ENCODE assay signal across 22 cellular contexts in the genomic region with DNA sequence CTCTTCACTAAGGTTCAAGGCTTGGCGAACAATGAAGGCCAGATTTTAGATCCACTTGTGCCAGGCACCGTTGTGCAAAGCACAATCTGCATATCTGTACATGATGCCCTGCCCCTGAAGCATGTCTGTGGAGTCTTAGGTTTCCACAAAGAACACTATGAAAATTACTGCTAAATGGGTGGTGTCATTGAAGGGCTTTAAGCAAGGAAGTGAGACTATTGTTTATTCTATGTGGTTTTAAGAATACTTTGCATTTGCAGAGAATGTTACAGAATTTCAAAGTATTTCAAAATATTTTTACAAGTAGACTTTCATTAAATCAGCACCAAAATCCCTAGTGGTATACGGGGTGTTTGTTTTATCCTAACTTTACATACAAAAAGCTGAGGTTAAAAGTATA. TPM values are rescaled to one million over a fixed set of nuclear protein-coding genes. Genes with fewer than 3 reads are reported as not detected.
DNase-seq lines count a peak whose midpoint lies in the region; TF ChIP-seq lines count a peak whose summit lies in the region.
"Had no signal": no experiment of that assay in that cellular context is flagged by ENCODE, and none has a peak within 500 bp of the region (broad histone marks: within the 10 kb centered on the region; RNA-seq: fewer than 3 reads in every experiment).

No MANE protein-coding gene starts in this region.

- no peaks in the 10 kb centered on the region for H3K27me3 Mint-ChIP-seq in H9 (ENCODE audit: low read depth)
- H3K27me3 Mint-ChIP-seq: activated naive CD4-positive, alpha-beta T cell treated with anti-CD3 and anti-CD28 coated beads, Interleukin-2, amount 50 U/mL, for 24 hours; brain had no signal

- no peak overlapping the region for H2BK15ac ChIP-seq in H9 (ENCODE audit: low read depth, low read length)

- H3K4me1 Mint-ChIP-seq in H9, result peaks cover 38 to 44% of the 10 kb centered on the region in 2 experiments

- H3T11ph ChIP-seq in H9 (ENCODE audit: low read length), result no peak overlapping the region

- POLR2A ChIA-PET in AG04449 (lab: Yijun Ruan, JAX), result interaction anchor here (0.9 kb wide), 1 partner anchor 35 kb away, joined by 3 read pairs; no protein-coding TSS in a partner anchor
- POLR2A ChIA-PET in A673 (lab: Charles Lee; ENCODE audit: low non-redundant PET), result no interaction called here

- no peak overlapping the region for H4K8ac ChIP-seq in H9 (replicated peaks; ENCODE audit: insufficient read length, low read depth, low read length)

- no CpG with 5 or more reads among the region's 3 CpGs for whole genome bisulfite sequencing in H9 (ENCODE audit: extremely low coverage, insufficient read length, low lambda C conversion rate)

- peaks cover 37% of the 10 kb centered on the region for H3K36me3 ChIP-seq in A673 (ENCODE audit: insufficient read depth, low read length, poor library complexity, severe bottlenecking)
- H3K36me3 ChIP-seq: ovary had no signal

- no peak overlapping the region for H3K23ac ChIP-seq in H9 (ENCODE audit: insufficient read length, low read depth, low read length)

- H3K4me3 ChIP-seq in AG04449 (ENCODE audit: low read depth, low read length) (no peak overlapping the region), A673 (ENCODE audit: low read depth, low read length, poor library complexity, severe bottlenecking) (no peak overlapping the region)
- H3K4me3 ChIP-seq: esophagus squamous epithelium, ovary, SJCRH30, stomach, upper lobe of left lung had no signal

- no peak overlapping the region for H2BK12ac ChIP-seq in H9 (ENCODE audit: insufficient read length, low read depth, low read length)

- H2BK5ac ChIP-seq in H9 (ENCODE audit: insufficient read length, low read length), result no peak overlapping the region

- no peaks in the 10 kb centered on the region for H3K79me1 ChIP-seq in H9 (ENCODE audit: insufficient read depth, low read depth, low read length, poor library complexity, severe bottlenecking)

- BruUV-seq in A673 (replicated peaks; lab: Mats Ljungman, UMichigan), result no TSS peak

- H4K91ac ChIP-seq in H9 (ENCODE audit: insufficient read length, low read depth, low read length), result no peak overlapping the region

- H3K9me3 ChIP-seq in H9 (ENCODE audit: control insufficient read depth, low read depth, low read length), result no peaks in the 10 kb centered on the region
- peaks cover 10% of the 10 kb centered on the region for H3K9me3 ChIP-seq in A673 (ENCODE audit: low read depth, low read length, poor library complexity, severe bottlenecking)
- H3K9me3 ChIP-seq: esophagus squamous epithelium, ovary, SJCRH30, stomach, upper lobe of left lung had no signal

- no peak overlapping the region for H3K56ac ChIP-seq in H9 (ENCODE audit: insufficient read length, low read depth, low read length)

- H3K4me3 Mint-ChIP-seq in H9, result no peak overlapping the region
- H3K4me3 Mint-ChIP-seq: activated naive CD4-positive, alpha-beta T cell treated with anti-CD3 and anti-CD28 coated beads, Interleukin-2, amount 50 U/mL, for 24 hours; activated T-helper 1 cell treated with anti-CD3 and anti-CD28 coated beads, Interleukin-12 subunit alpha, Interleukin-12 subunit beta, Interleukin-2, Interleukin-4 antibody, amounts not matched to agents 30 ng/mL and 10 ng/mL and 1 ng/mL, durations not matched to agents 14 hours and 24 hours and 36 hours; brain; natural killer cell had no signal

- peak overlapping the region; percentile 83 for H2AK5ac ChIP-seq in H9 (ENCODE audit: insufficient read length, low read length)

- 0 out of 7 replicates have a peak overlapping the region, but pooled peaks of 1 of the 3 experiments have one; percentile 26 for H3K27ac Mint-ChIP-seq in H9
- H3K27ac Mint-ChIP-seq: activated naive CD4-positive, alpha-beta T cell treated with anti-CD3 and anti-CD28 coated beads, Interleukin-2, amount 50 U/mL, for 24 hours; activated T-helper 1 cell treated with anti-CD3 and anti-CD28 coated beads, Interleukin-12 subunit alpha, Interleukin-12 subunit beta, Interleukin-2, Interleukin-4 antibody, amounts not matched to agents 30 ng/mL and 10 ng/mL and 1 ng/mL, durations not matched to agents 14 hours and 24 hours and 36 hours; brain; natural killer cell had no signal

- H3K4me1 ChIP-seq in H9 (ENCODE audit: insufficient read depth, low read length), result peaks cover under 1% of the 10 kb centered on the region; the same call in 1 of the 2 replicates
- H3K4me1 ChIP-seq in A673 (ENCODE audit: insufficient read depth, low read length, poor library complexity, severe bottlenecking), result peaks cover 42% of the 10 kb centered on the region
- H3K4me1 ChIP-seq: esophagus squamous epithelium had no signal

- no peak overlapping the region for H3K4me2 ChIP-seq in H9 (ENCODE audit: insufficient read depth, insufficient read length, low read length)

- H3K27ac ChIP-seq in H9 (ENCODE audit: insufficient read length, low read depth, low read length), result no peak overlapping the region
- no peak overlapping the region for H3K27ac ChIP-seq in A673 (ENCODE audit: low read depth, low read length, poor library complexity, severe bottlenecking)
- H3K27ac ChIP-seq: esophagus squamous epithelium, ovary, SJCRH30, stomach had no signal

- no peaks in the 10 kb centered on the region for H3K27me3 ChIP-seq in H9 (ENCODE audit: insufficient read depth, low read length)
- H3K27me3 ChIP-seq in A673 (replicated peaks; ENCODE audit: insufficient read depth, low read depth, low read length, poor library complexity), result no peaks in the 10 kb centered on the region
- H3K27me3 ChIP-seq: esophagus squamous epithelium, ovary, SJCRH30, stomach, upper lobe of left lung had no signal

- peaks cover 14 to 26% (median 18%) of the 10 kb centered on the region in 3 experiments for H3K36me3 Mint-ChIP-seq in H9 (ENCODE audit: insufficient read depth in 1 of 3, low read depth in 3 of 3)
- H3K36me3 Mint-ChIP-seq: natural killer cell had no signal

- H2BK120ac ChIP-seq in H9 (ENCODE audit: low read depth, low read length, poor library complexity, severe bottlenecking), result no peak overlapping the region

- intact Hi-C loops in A673 (cut with micrococcal nuclease; ENCODE audit: unreplicated experiment), result no loop called here

- no peaks in the 10 kb centered on the region for H4K20me1 ChIP-seq in H9 (ENCODE audit: control insufficient read depth, insufficient read depth, insufficient read length)

- no peak overlapping the region for H2BK20ac ChIP-seq in H9 (ENCODE audit: low read depth, low read length, poor library complexity, severe bottlenecking)

- H4K5ac ChIP-seq in H9 (ENCODE audit: insufficient read length, low read depth, low read length), result no peak overlapping the region

- no peak overlapping the region for H3K4ac ChIP-seq in H9 (ENCODE audit: low read depth, low read length)

- TF ChIP-seq CTCF in AG04449 (IDR thresholded peaks at IDR 0.05; ENCODE audit: insufficient read depth, low read length, missing control alignments) (no peak), H9 (conservative IDR thresholded peaks at IDR 0.05) (no peak), A673 (conservative IDR thresholded peaks at IDR 0.05; ENCODE audit: low read depth, low read length) (no peak)

- no peak overlapping the region for H3K14ac ChIP-seq in H9 (ENCODE audit: insufficient read depth, low read length)

- no peaks in the 10 kb centered on the region for H3K23me2 ChIP-seq in H9 (ENCODE audit: insufficient read length, low read depth, low read length, poor library complexity, severe bottlenecking)

- H3K79me2 ChIP-seq in H9 (ENCODE audit: insufficient read depth, low read length), result no peaks in the 10 kb centered on the region

- CTCF ChIA-PET in AG04449 (lab: Yijun Ruan, JAX), result interaction anchor here (1.2 kb wide), 1 partner anchor 144 kb away, joined by 4 read pairs; no protein-coding TSS in a partner anchor
- CTCF ChIA-PET in A673 (lab: Charles Lee), result no interaction called here

- peak; percentile 50 for DNase-seq in AG04449 (ENCODE audit: low read depth, low spot score)
- no peak for DNase-seq in H9
- peak; percentile 31 for DNase-seq in astrocyte of the hippocampus (ENCODE audit: low read depth, low spot score)
- peak; percentile 86 for DNase-seq in iris pigment epithelial cell (ENCODE audit: low read depth)
- DNase-seq in A673 (ENCODE audit: low spot score), result no peak
- no peak for DNase-seq in amniotic stem cell (lab: John Stamatoyannopoulos, UW)
- no peak for DNase-seq in NCI-H1105 (lab: John Stamatoyannopoulos, UW)
- no peak for DNase-seq in NCI-H2107 (lab: John Stamatoyannopoulos, UW)
- DNase-seq: activated CD4-positive, alpha-beta T cell treated with anti-CD3 and anti-CD28 coated beads for 48 hours; C1 segment of cervical spinal cord; Calu3; esophagus squamous epithelium; natural killer cell; NCI-H1417 treated with DMSO at 0.1 percent for 48 hours; NCI-H524 treated with DMSO at 0.1 percent for 48 hours; ovary; SJCRH30; stomach; upper lobe of left lung had no signal

- H3K9ac ChIP-seq in H9 (ENCODE audit: extremely low read depth, insufficient read length, low read length), result no peak overlapping the region

- H2AFZ ChIP-seq in H9 (ENCODE audit: low read length), result no peak overlapping the region

- H3K18ac ChIP-seq in H9 (ENCODE audit: insufficient read length, low read depth, low read length), result no peak overlapping the region

- peaks cover 0 to 5% of the 10 kb centered on the region in 2 experiments; a peak in 4 of 5 replicates for H3K9me3 Mint-ChIP-seq in H9
- H3K9me3 Mint-ChIP-seq: activated naive CD4-positive, alpha-beta T cell treated with anti-CD3 and anti-CD28 coated beads, Interleukin-2, amount 50 U/mL, for 24 hours; activated T-helper 1 cell treated with anti-CD3 and anti-CD28 coated beads, Interleukin-12 subunit alpha, Interleukin-12 subunit beta, Interleukin-2, Interleukin-4 antibody, amounts not matched to agents 30 ng/mL and 10 ng/mL and 1 ng/mL, durations not matched to agents 14 hours and 24 hours and 36 hours; natural killer cell had no signal

RNA-seq across cellular contexts. Expression of a gene that starts 8.8 kb away (rescaled TPM):
- total RNA-seq in H9 (2021) (20.1 and 21.9 TPM in 2 replicates), A673 (2021) (57.0 and 70.7 TPM in 2 replicates)

RNA-seq across cellular contexts. Expression of a gene that starts 22.8 kb away (rescaled TPM):
- total RNA-seq in H9 (2021), result 1.2 and 1.4 TPM in 2 replicates
- total RNA-seq in A673 (2021), result 15.4 and 17.2 TPM in 2 replicates

Comparison
In these comparisons a context has a peak if more than half of its experiments do, and no peak if none do; other contexts are left out.
1. DNase-seq: peak in AG04449 (single experiment), astrocyte of the hippocampus (single experiment) and iris pigment epithelial cell (single experiment); none in H9 (single experiment), A673 (single experiment), amniotic stem cell (single experiment), NCI-H1105 (single experiment) and NCI-H2107 (single experiment).